In the genomic region with DNA sequence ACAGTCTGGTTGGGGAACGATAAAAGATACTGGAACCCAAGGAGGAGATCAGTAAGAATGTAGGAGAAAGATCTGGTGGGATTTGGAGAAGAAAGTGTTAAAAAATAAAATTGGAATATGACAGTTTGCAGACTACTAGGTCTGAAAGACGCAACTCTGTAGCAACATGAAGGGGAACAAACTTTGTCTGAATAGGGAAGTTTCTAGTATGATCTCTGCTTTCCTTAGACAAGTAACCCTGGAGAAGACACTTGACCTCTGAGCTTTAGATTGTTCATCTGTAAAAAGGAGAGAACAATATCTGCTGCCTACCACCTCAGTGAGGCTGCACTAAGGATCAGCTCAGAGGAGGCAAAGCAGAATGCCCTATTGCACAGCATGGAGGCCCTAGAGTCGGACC, we compare ENCODE assay signal across 1 cellular context.
TF ChIP-seq lines count a peak whose summit lies in the region.

No MANE protein-coding gene starts in this region.

TF ChIP-seq in K562, 482 proteins besides CTCF, POLR2A, EP300 and RAD21:
- TF ChIP-seq ZNF324 (CRISPR knock-in tag; IDR thresholded peaks at IDR 0.05), result no peak
- TF ChIP-seq HDGF (IDR thresholded peaks at IDR 0.05), result no peak
- no peak for TF ChIP-seq FOXO4 (CRISPR knock-in tag; IDR thresholded peaks at IDR 0.05)
- peak; percentile 36; the same call in 1 of the 2 replicates for TF ChIP-seq CEBPG (CRISPR knock-in tag; IDR thresholded peaks at IDR 0.05)
- TF ChIP-seq CEBPG (tag; conservative IDR thresholded peaks at IDR 0.05 in 1 of 2, IDR thresholded peaks at IDR 0.05 in 1 of 2), result no peak
- TF ChIP-seq HDAC3 (IDR thresholded peaks at IDR 0.05; ENCODE audit: borderline replicate concordance, partially characterized antibody), result no peak
- TF ChIP-seq CHD4 (IDR thresholded peaks at IDR 0.05; ENCODE audit: insufficient read depth, insufficient replicate concordance, low read depth, low read length, poor library complexity, severe bottlenecking), result no peak
- TF ChIP-seq HNRNPUL1 (IDR thresholded peaks at IDR 0.05; ENCODE audit: low read length), result no peak
- TF ChIP-seq MYBL2 (IDR thresholded peaks at IDR 0.05; ENCODE audit: low read depth), result no peak
- 0 out of 2 replicates have a peak, but pooled peaks have one; percentile 42 for TF ChIP-seq MYBL2 (CRISPR knock-in tag; IDR thresholded peaks at IDR 0.05; ENCODE audit: borderline replicate concordance)
- TF ChIP-seq, protein P1, sequence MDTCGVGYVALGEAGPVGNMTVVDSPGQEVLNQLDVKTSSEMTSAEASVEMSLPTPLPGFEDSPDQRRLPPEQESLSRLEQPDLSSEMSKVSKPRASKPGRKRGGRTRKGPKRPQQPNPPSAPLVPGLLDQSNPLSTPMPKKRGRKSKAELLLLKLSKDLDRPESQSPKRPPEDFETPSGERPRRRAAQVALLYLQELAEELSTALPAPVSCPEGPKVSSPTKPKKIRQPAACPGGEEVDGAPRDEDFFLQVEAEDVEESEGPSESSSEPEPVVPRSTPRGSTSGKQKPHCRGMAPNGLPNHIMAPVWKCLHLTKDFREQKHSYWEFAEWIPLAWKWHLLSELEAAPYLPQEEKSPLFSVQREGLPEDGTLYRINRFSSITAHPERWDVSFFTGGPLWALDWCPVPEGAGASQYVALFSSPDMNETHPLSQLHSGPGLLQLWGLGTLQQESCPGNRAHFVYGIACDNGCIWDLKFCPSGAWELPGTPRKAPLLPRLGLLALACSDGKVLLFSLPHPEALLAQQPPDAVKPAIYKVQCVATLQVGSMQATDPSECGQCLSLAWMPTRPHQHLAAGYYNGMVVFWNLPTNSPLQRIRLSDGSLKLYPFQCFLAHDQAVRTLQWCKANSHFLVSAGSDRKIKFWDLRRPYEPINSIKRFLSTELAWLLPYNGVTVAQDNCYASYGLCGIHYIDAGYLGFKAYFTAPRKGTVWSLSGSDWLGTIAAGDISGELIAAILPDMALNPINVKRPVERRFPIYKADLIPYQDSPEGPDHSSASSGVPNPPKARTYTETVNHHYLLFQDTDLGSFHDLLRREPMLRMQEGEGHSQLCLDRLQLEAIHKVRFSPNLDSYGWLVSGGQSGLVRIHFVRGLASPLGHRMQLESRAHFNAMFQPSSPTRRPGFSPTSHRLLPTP (IDR thresholded peaks at IDR 0.05; ENCODE audit: borderline replicate concordance, extremely low read depth, insufficient read length), result no peak
